ENCODE assay signal across 23 cellular contexts in the genomic region with DNA sequence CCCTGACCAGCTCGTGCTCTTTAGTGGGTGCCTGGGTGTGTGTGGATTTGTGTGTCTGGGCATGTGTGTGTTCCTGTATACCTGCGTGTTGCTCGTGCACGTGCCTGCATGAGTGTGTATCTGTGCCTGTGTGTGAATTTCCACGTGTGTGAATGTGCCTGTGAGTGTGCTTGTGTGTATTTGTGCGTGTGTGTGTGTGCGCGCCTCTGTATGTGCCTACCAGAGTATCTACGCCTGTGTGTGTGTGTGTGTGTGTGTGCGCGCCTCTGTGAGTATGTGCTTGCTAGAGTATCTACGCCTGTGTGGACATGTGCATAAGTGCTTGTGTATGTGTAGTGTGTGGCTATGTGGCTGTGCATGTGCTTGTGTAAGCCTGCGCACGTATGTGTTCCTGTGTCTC. TPM values are rescaled to one million over a fixed set of nuclear protein-coding genes. Genes with fewer than 3 reads are reported as not detected.
DNase-seq lines count a peak whose midpoint lies in the region; ATAC-seq and TF ChIP-seq lines count a peak whose summit lies in the region.
"Had no signal": no experiment of that assay in that cellular context is flagged by ENCODE, and none has a peak within 500 bp of the region (broad histone marks: within the 10 kb centered on the region; RNA-seq: fewer than 3 reads in every experiment).

No MANE protein-coding gene starts in this region.

- H2BK5ac ChIP-seq in mesenchymal stem cell (ENCODE audit: low read depth, low read length, poor library complexity, severe bottlenecking): no peak overlapping the region

- peak overlapping the region; percentile 83 for H3K27ac Mint-ChIP-seq in GM23338
- H3K27ac Mint-ChIP-seq: activated CD8-positive, alpha-beta T cell treated with anti-CD3 and anti-CD28 coated beads, Interleukin-2, amount 10 ng/mL, durations not matched to agents 7 days and 5 days; activated T-helper 17 cell treated with anti-CD3 and anti-CD28 coated beads, Interleukin-2, amount 50 U/mL, for 72 hours; CD14-positive monocyte had no signal

- H4K20me1 ChIP-seq in GM23338 (replicated peaks; ENCODE audit: insufficient read depth): no peaks in the 10 kb centered on the region

- TF ChIP-seq EP300 in stomach (IDR thresholded peaks at IDR 0.05): no peak

- no peak overlapping the region; the same call in 1 of the 2 replicates for H2AFZ ChIP-seq in GM23338
- no peak overlapping the region for H2AFZ ChIP-seq in mesenchymal stem cell (ENCODE audit: low read depth, low read length)

- TF ChIP-seq POLR2A in stomach (IDR thresholded peaks at IDR 0.05): no peak

- H3K27me3 ChIP-seq in GM23338 (ENCODE audit: insufficient read depth) (no peaks in the 10 kb centered on the region), mesenchymal stem cell (ENCODE audit: control insufficient read depth in 1 of 2, insufficient read depth in 1 of 2, low read length in 2 of 2) (peaks cover 0 to 7% of the 10 kb centered on the region in 2 experiments), stomach (no peaks in the 10 kb centered on the region)
- H3K27me3 ChIP-seq: breast epithelium, neutrophil, tibial nerve had no signal

- no peak for ATAC-seq in GM23338
- ATAC-seq: activated CD8-positive, alpha-beta T cell treated with anti-CD3 and anti-CD28 coated beads, Interleukin-2, amount 10 ng/mL, durations not matched to agents 7 days and 5 days; activated naive CD4-positive, alpha-beta T cell treated with anti-CD3 and anti-CD28 coated beads, Interleukin-2, amount 50 U/mL, for 72 hours; activated T-helper 17 cell treated with anti-CD3 and anti-CD28 coated beads, Interleukin-2, amount 50 U/mL, for 72 hours had no signal

- no peak overlapping the region for H3K4ac ChIP-seq in mesenchymal stem cell (ENCODE audit: low read depth in 1 of 2, low read length in 2 of 2)

- H3K9ac ChIP-seq in mesenchymal stem cell (ENCODE audit: low read length): no peak overlapping the region

- no peaks in the 10 kb centered on the region for H3K79me2 ChIP-seq in GM23338 (replicated peaks; ENCODE audit: insufficient read depth)

- H3K9me3 Mint-ChIP-seq in GM23338: no peaks in the 10 kb centered on the region; the same call in 2 of the 3 replicates
- H3K9me3 Mint-ChIP-seq: activated naive CD4-positive, alpha-beta T cell treated with anti-CD3 and anti-CD28 coated beads, Interleukin-2, amount 50 U/mL, for 72 hours; activated T-helper 17 cell treated with anti-CD3 and anti-CD28 coated beads, Interleukin-2, amount 50 U/mL, for 72 hours; CD14-positive monocyte; immature natural killer cell had no signal

- DNase-seq in GM23338 (ENCODE audit: low spot score) (no peak), mesenchymal stem cell (no peak), stomach (no peak), cerebellum (ENCODE audit: low spot score) (no peak), activated gamma-delta T cell treated with Interleukin-2 at 50 U/mL for 16 hours (no peak)
- DNase-seq in activated CD4-positive, CD25-positive, alpha-beta regulatory T cell (lab: John Stamatoyannopoulos, UW): no peak
- DNase-seq: activated CD4-positive, alpha-beta T cell treated with anti-CD3 and anti-CD28 coated beads for 4 hours; activated CD8-positive, alpha-beta T cell treated with anti-CD3 and anti-CD28 coated beads, Interleukin-2, amount 10 ng/mL, durations not matched to agents 7 days and 5 days; effector memory CD4-positive, alpha-beta T cell; immature natural killer cell; Kasumi-1; NCI-H1694; stimulated activated CD4-positive, alpha-beta T cell treated with anti-CD3 and anti-CD28 coated beads, Interleukin-12 subunit alpha, Interleukin-12 subunit beta, amount 100 ng/mL, for 4 hours; stimulated activated CD4-positive, alpha-beta T cell treated with anti-CD3 and anti-CD28 coated beads, Interleukin-2, amount 100 ng/mL, for 48 hours; SW 1271 had no signal

- H3K27me3 Mint-ChIP-seq in GM23338 (ENCODE audit: insufficient read depth, low read depth, poor library complexity): peaks cover 14% of the 10 kb centered on the region
- H3K27me3 Mint-ChIP-seq: activated T-helper 17 cell treated with anti-CD3 and anti-CD28 coated beads, Interleukin-2, amount 50 U/mL, for 72 hours had no signal

- H3K9me2 ChIP-seq in GM23338 (ENCODE audit: insufficient read depth): no peaks in the 10 kb centered on the region

- H2BK120ac ChIP-seq in mesenchymal stem cell (ENCODE audit: low read depth, low read length): no peak overlapping the region

- H3K4me1 Mint-ChIP-seq in GM23338: peaks cover 27% of the 10 kb centered on the region
- H3K4me1 Mint-ChIP-seq: activated T-helper 17 cell treated with anti-CD3 and anti-CD28 coated beads, Interleukin-2, amount 50 U/mL, for 72 hours; immature natural killer cell had no signal

- H3K4me3 ChIP-seq in GM23338: no peak overlapping the region
- H3K4me3 ChIP-seq in mesenchymal stem cell (ENCODE audit: insufficient read depth in 1 of 2, low read depth in 1 of 2, low read length in 2 of 2): no peak overlapping the region
- no peak overlapping the region for H3K4me3 ChIP-seq in stomach

- no peak overlapping the region for H4K8ac ChIP-seq in mesenchymal stem cell (ENCODE audit: low read length)

- no peaks in the 10 kb centered on the region for H3K36me3 Mint-ChIP-seq in GM23338 (ENCODE audit: low read depth)
- H3K36me3 Mint-ChIP-seq: activated naive CD4-positive, alpha-beta T cell treated with anti-CD3 and anti-CD28 coated beads, Interleukin-2, amount 50 U/mL, for 72 hours; CD14-positive monocyte; immature natural killer cell had no signal

- H2BK12ac ChIP-seq in mesenchymal stem cell (ENCODE audit: low read length in 2 of 2): peak overlapping the region; percentile 0 to 63

- H3K18ac ChIP-seq in mesenchymal stem cell (ENCODE audit: low read depth in 1 of 2, low read length in 2 of 2): peak overlapping the region in 1 of 2 experiments; percentile 21

- TF ChIP-seq CTCF in GM23338 (conservative IDR thresholded peaks at IDR 0.05; ENCODE audit: low read depth in 2 of 2) (no peak), VCaP (conservative IDR thresholded peaks at IDR 0.05) (no peak), stomach (IDR thresholded peaks at IDR 0.05) (no peak)

- H3K27ac ChIP-seq in GM23338 (ENCODE audit: low read depth): no peak overlapping the region
- H3K27ac ChIP-seq in VCaP: peak overlapping the region; percentile 86
- no peak overlapping the region for H3K27ac ChIP-seq in mesenchymal stem cell (ENCODE audit: low read length, poor library complexity, severe bottlenecking)
- peak overlapping the region in 3 of 5 donors; percentile 89 to 92 (median 89) for H3K27ac ChIP-seq in stomach
- H3K27ac ChIP-seq: neutrophil had no signal

- WGBS in mesenchymal stem cell: 94% methylated on average over 14 of the region's 14 CpGs
- WGBS in stomach, 5 donors: 59 to 81% (median 73%) methylated on average over 13 to 14 of the region's 14 CpGs

- no peak overlapping the region for H3K14ac ChIP-seq in mesenchymal stem cell (ENCODE audit: low read length in 2 of 2)

- peak overlapping the region; percentile 20; the same call in 1 of the 3 replicates for H3K4me3 Mint-ChIP-seq in GM23338
- H3K4me3 Mint-ChIP-seq: activated CD8-positive, alpha-beta T cell treated with anti-CD3 and anti-CD28 coated beads, Interleukin-2, amount 10 ng/mL, durations not matched to agents 7 days and 5 days; activated T-helper 17 cell treated with anti-CD3 and anti-CD28 coated beads, Interleukin-2, amount 50 U/mL, for 72 hours; CD14-positive monocyte; immature natural killer cell had no signal

- H3K79me1 ChIP-seq in mesenchymal stem cell (replicated peaks; ENCODE audit: low read length, poor library complexity, severe bottlenecking): peaks cover 6% of the 10 kb centered on the region

- H4K91ac ChIP-seq in mesenchymal stem cell (ENCODE audit: low read length): peak overlapping the region; percentile 6

- no peaks in the 10 kb centered on the region for H3K9me3 ChIP-seq in mesenchymal stem cell (ENCODE audit: control insufficient read depth, low read length)
- H3K9me3 ChIP-seq in stomach: no peaks in the 10 kb centered on the region
- H3K9me3 ChIP-seq: breast epithelium, neutrophil, prostate gland, tibial nerve had no signal

- H3F3A ChIP-seq in GM23338 (replicated peaks; ENCODE audit: low read depth): no peaks in the 10 kb centered on the region

- intact Hi-C loops in stomach (cut with DNase I; ENCODE audit: low total_unique reads): no loop called here

- no peak overlapping the region for H2BK15ac ChIP-seq in mesenchymal stem cell (ENCODE audit: low read depth, poor library complexity, severe bottlenecking)

- H2AK5ac ChIP-seq in mesenchymal stem cell (ENCODE audit: low read length, severe bottlenecking): no peak overlapping the region

- H3K4me1 ChIP-seq in GM23338 (ENCODE audit: insufficient read depth): peaks cover 16% of the 10 kb centered on the region
- peaks cover 20% of the 10 kb centered on the region for H3K4me1 ChIP-seq in mesenchymal stem cell (ENCODE audit: control insufficient read depth, insufficient read depth, low read depth, low read length)
- peaks cover 42 to 59% (median 57%) of the 10 kb centered on the region in 4 donors for H3K4me1 ChIP-seq in stomach

- H3K4me2 ChIP-seq in GM23338 (peak overlapping the region; percentile 69; the same call in 1 of the 2 replicates), mesenchymal stem cell (ENCODE audit: low read length, poor library complexity, severe bottlenecking) (no peak overlapping the region)

- H3K36me3 ChIP-seq in GM23338 (ENCODE audit: insufficient read depth): no peaks in the 10 kb centered on the region
- peaks cover 7 to 14% of the 10 kb centered on the region in 2 experiments for H3K36me3 ChIP-seq in mesenchymal stem cell (ENCODE audit: control insufficient read depth in 1 of 2, insufficient read depth in 2 of 2, low read depth in 1 of 2, low read length in 2 of 2)
- H3K36me3 ChIP-seq in stomach: peaks cover 0 to 14% (median 9%) of the 10 kb centered on the region in 4 donors
- H3K36me3 ChIP-seq: breast epithelium, neutrophil, prostate gland, tibial nerve had no signal

- H3K23ac ChIP-seq in mesenchymal stem cell (ENCODE audit: low read length in 2 of 2): no peak overlapping the region

RNA-seq across cellular contexts. Expression of a gene that starts 0.7 kb away (rescaled TPM):
- total RNA-seq in GM23338 (2014; rRNA removed; shearing (Covaris generic)): 13.4 and 14.5 TPM in 2 replicates
- polyA plus RNA-seq in GM23338 (2016; fragmentation: Nextera tagmentation; extraction: Ambion mirVana) (10.7 and 12.3 TPM in 2 replicates), stomach (100 to 1,000 TPM; 102 to 153 (median 117) TPM)
- 23.4 TPM for polyA plus RNA-seq in mesenchymal stem cell (2013, experiment 1 of 2)
- 22.9 TPM for polyA plus RNA-seq in mesenchymal stem cell (2013, experiment 2 of 2)
- total RNA-seq in stomach (100 to 1,000 TPM in 4 of 5 donors, 10 to 100 TPM in 1; 68.8 to 661 (median 281) TPM), cerebellum (8.4 TPM)
- total RNA-seq: activated CD8-positive, alpha-beta T cell treated with anti-CD3 and anti-CD28 coated beads, Interleukin-2, amount 10 ng/mL, durations not matched to agents 7 days and 5 days; activated naive CD4-positive, alpha-beta T cell treated with anti-CD3 and anti-CD28 coated beads, Interleukin-2, amount 50 U/mL, for 72 hours; activated T-helper 17 cell treated with anti-CD3 and anti-CD28 coated beads, Interleukin-2, amount 50 U/mL, for 72 hours had no signal
- polyA plus RNA-seq: immature natural killer cell had no signal

RNA-seq across cellular contexts. Expression of a gene that starts 26.1 kb away (rescaled TPM):
- total RNA-seq in GM23338 (2014; rRNA removed; shearing (Covaris generic)): 44.5 and 48.5 TPM in 2 replicates
- polyA plus RNA-seq in GM23338 (2016; fragmentation: Nextera tagmentation; extraction: Ambion mirVana): 13.0 and 13.3 TPM in 2 replicates
- 31.1 TPM for polyA plus RNA-seq in mesenchymal stem cell (2013, experiment 1 of 2)
- 32.1 TPM for polyA plus RNA-seq in mesenchymal stem cell (2013, experiment 2 of 2)
- 100 to 1,000 TPM in 1 of 5 donors, 10 to 100 TPM in 4; 20.4 to 117 (median 39.1) TPM for total RNA-seq in stomach
- polyA plus RNA-seq in stomach: 10 to 100 TPM in 2 of 3 donors, 1 to 10 TPM in 1; 9.9 to 19.4 (median 14.2) TPM
- 29.8 TPM for total RNA-seq in cerebellum

RNA-seq across cellular contexts. Expression of a gene that starts 26.2 kb away (rescaled TPM):
- total RNA-seq in GM23338 (2014; rRNA removed; shearing (Covaris generic)): 348 and 352 TPM in 2 replicates
- polyA plus RNA-seq in GM23338 (2016; fragmentation: Nextera tagmentation; extraction: Ambion mirVana): 417 and 443 TPM in 2 replicates
- polyA plus RNA-seq in mesenchymal stem cell (2013, experiment 1 of 2): 383 TPM
- 390 TPM for polyA plus RNA-seq in mesenchymal stem cell (2013, experiment 2 of 2)
- total RNA-seq in stomach: 100 to 1,000 TPM; 111 to 258 (median 166) TPM
- polyA plus RNA-seq in stomach: 100 to 1,000 TPM; 314 to 358 (median 329) TPM
- total RNA-seq in cerebellum: 158 TPM

RNA-seq across cellular contexts. Expression of a gene that starts 46.0 kb away (rescaled TPM):
- 19.1 and 25.5 TPM in 2 replicates for total RNA-seq in GM23338 (2014; rRNA removed; shearing (Covaris generic))
- polyA plus RNA-seq in GM23338 (2016; fragmentation: Nextera tagmentation; extraction: Ambion mirVana): 12.3 and 15.3 TPM in 2 replicates
- polyA plus RNA-seq in mesenchymal stem cell (2013, experiment 1 of 2): 36.1 TPM
- 36.1 TPM for polyA plus RNA-seq in mesenchymal stem cell (2013, experiment 2 of 2)
- 100 to 1,000 TPM in 2 of 5 donors, 10 to 100 TPM in 3; 33.2 to 187 (median 62.6) TPM for total RNA-seq in stomach
- polyA plus RNA-seq in stomach: 10 to 100 TPM; 24.1 to 33.5 (median 25.3) TPM
- total RNA-seq in cerebellum: 26.0 TPM

Comparison
In these comparisons a context has a peak if more than half of its experiments do, and no peak if none do; other contexts are left out.
1. H3K27ac ChIP-seq: peak in VCaP (single experiment) and stomach (3 of 5); none in GM23338 (single experiment) and mesenchymal stem cell (single experiment).